ENCODE assay signal across 16 cellular contexts in the genomic region with DNA sequence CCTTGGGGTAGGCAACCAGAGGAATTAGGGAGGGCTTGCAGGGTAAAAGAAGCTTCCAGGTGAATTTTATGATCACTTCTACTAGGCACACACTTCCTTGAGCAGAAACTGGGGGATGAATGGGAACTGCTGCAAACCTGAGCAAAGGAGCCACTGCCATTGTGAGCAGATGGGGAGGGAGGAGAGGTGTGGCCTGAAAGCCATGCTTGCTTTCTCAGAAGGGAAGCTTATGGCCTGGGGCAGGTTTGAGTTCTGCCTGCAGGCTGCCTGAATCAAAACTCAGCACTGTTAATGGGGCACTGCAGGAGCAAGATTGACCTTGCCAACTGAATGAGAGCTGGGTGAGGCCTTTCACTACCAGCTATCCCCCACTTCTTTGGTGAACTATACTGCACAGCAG.
DNase-seq lines count a peak whose midpoint lies in the region; ATAC-seq and TF ChIP-seq lines count a peak whose summit lies in the region.
"Had no signal": no experiment of that assay in that cellular context is flagged by ENCODE, and none has a peak within 500 bp of the region (broad histone marks: within the 10 kb centered on the region; RNA-seq: fewer than 3 reads in every experiment).

No MANE protein-coding gene starts in this region.

- ATAC-seq in activated T-helper 17 cell treated with anti-CD3 and anti-CD28 coated beads, Interleukin-2, amount 50 U/mL, for 72 hours (replicated peaks): no peak

- H3K79me2 ChIP-seq in PC-9 (ENCODE audit: low read depth) (no peaks in the 10 kb centered on the region), mesendoderm (ENCODE audit: control insufficient read depth, insufficient read depth, low read length) (no peaks in the 10 kb centered on the region)

- H3K9me3 Mint-ChIP-seq in activated T-helper 17 cell treated with anti-CD3 and anti-CD28 coated beads, Interleukin-2, amount 50 U/mL, for 72 hours: peaks cover 3% of the 10 kb centered on the region

- H3K36me3 Mint-ChIP-seq in activated T-helper 17 cell treated with anti-CD3 and anti-CD28 coated beads, Interleukin-2, amount 50 U/mL, for 72 hours (ENCODE audit: low read depth): no peaks in the 10 kb centered on the region

- H3K27ac ChIP-seq in BLaER1 treated with 17β-estradiol and CSF1 and Interleukin-3, amounts not matched to agents 10 nM and 100 nM: no peak overlapping the region
- no peak overlapping the region for H3K27ac ChIP-seq in PC-9
- no peak overlapping the region for H3K27ac ChIP-seq in mesendoderm (ENCODE audit: low read depth, low read length)
- H3K27ac ChIP-seq: C4-2B had no signal

- peak overlapping the region in 8 of 11 experiments; percentile 30 to 71 (median 52); a peak in 15 of 22 replicates for H3K4me2 ChIP-seq in BLaER1 treated with 17β-estradiol and CSF1 and Interleukin-3, amounts not matched to agents 10 nM and 100 nM
- H3K4me2 ChIP-seq in PC-9 (peak overlapping the region; percentile 26; the same call in 1 of the 2 replicates), mesendoderm (ENCODE audit: low read length) (no peak overlapping the region)

- H3K9ac ChIP-seq in BLaER1 treated with 17β-estradiol and CSF1 and Interleukin-3, amounts not matched to agents 10 nM and 100 nM: no peak overlapping the region
- no peak overlapping the region for H3K9ac ChIP-seq in mesendoderm (ENCODE audit: low read length)

- H4K20me1 ChIP-seq in BLaER1 treated with 17β-estradiol and CSF1 and Interleukin-3, amounts not matched to agents 10 nM and 100 nM: no peaks in the 10 kb centered on the region
- H4K20me1 ChIP-seq in PC-9 (ENCODE audit: insufficient read depth): no peaks in the 10 kb centered on the region

- H3K4ac ChIP-seq in mesendoderm (ENCODE audit: low read depth, low read length): no peak overlapping the region

- DNase-seq in H4 (ENCODE audit: low spot score) (peak; percentile 8), PC-9 (peak in 1 of 2 experiments; percentile 38), mesendoderm (peak; percentile 4), NCI-H1092 treated with DMSO at 0.1 percent for 48 hours (lab: John Stamatoyannopoulos, UW) (no peak), mucosa of gallbladder (ENCODE audit: low spot score) (no peak), occipital lobe (lab: John Stamatoyannopoulos, UW) (no peak)
- DNase-seq: GDM1, HCEC 1CT, MV-4-11, NCI-H1417 treated with DMSO at 0.1 percent for 48 hours, NCI-H187 treated with DMSO at 0.1 percent for 48 hours, NCI-H748 treated with DMSO at 0.1 percent for 48 hours, Right ventricle myocardium superior had no signal

- H3K23ac ChIP-seq in mesendoderm (ENCODE audit: low read length): no peak overlapping the region

- no peaks in the 10 kb centered on the region for H3K4me1 Mint-ChIP-seq in activated T-helper 17 cell treated with anti-CD3 and anti-CD28 coated beads, Interleukin-2, amount 50 U/mL, for 72 hours

- no TSS peak for BruUV-seq in PC-9 (replicated peaks; lab: Mats Ljungman, UMichigan)

- CTCF ChIA-PET in PC-9 (lab: Charles Lee): no interaction called here

- no peak overlapping the region for H4K5ac ChIP-seq in mesendoderm (ENCODE audit: low read length)

- H3K27me3 Mint-ChIP-seq in activated T-helper 17 cell treated with anti-CD3 and anti-CD28 coated beads, Interleukin-2, amount 50 U/mL, for 72 hours: no peaks in the 10 kb centered on the region

- no peak overlapping the region for H3K56ac ChIP-seq in mesendoderm (ENCODE audit: low read length)

- H3K4me1 ChIP-seq in BLaER1 treated with 17β-estradiol and CSF1 and Interleukin-3, amounts not matched to agents 10 nM and 100 nM: peaks cover 0 to 16% (median 11%) of the 10 kb centered on the region in 10 experiments; a peak in 13 of 20 replicates
- H3K4me1 ChIP-seq in PC-9 (replicated peaks; ENCODE audit: insufficient read depth): peaks cover 15% of the 10 kb centered on the region; the same call in 1 of the 2 replicates
- H3K4me1 ChIP-seq in mesendoderm (ENCODE audit: control insufficient read depth, low read depth, low read length): no peaks in the 10 kb centered on the region

- H3K4me3 Mint-ChIP-seq in activated T-helper 17 cell treated with anti-CD3 and anti-CD28 coated beads, Interleukin-2, amount 50 U/mL, for 72 hours: no peak overlapping the region

- H2BK120ac ChIP-seq in mesendoderm (ENCODE audit: low read depth, low read length): no peak overlapping the region

- no peaks in the 10 kb centered on the region for H3K27me3 ChIP-seq in BLaER1 treated with 17β-estradiol and CSF1 and Interleukin-3, amounts not matched to agents 10 nM and 100 nM
- H3K27me3 ChIP-seq in PC-9 (ENCODE audit: insufficient read depth, low read depth): no peaks in the 10 kb centered on the region
- H3K27me3 ChIP-seq in mesendoderm (ENCODE audit: insufficient read depth, low read length, poor library complexity): no peaks in the 10 kb centered on the region

- no peak overlapping the region for H3K18ac ChIP-seq in mesendoderm (ENCODE audit: low read length)

- TF ChIP-seq CTCF in PC-9 (conservative IDR thresholded peaks at IDR 0.05): no peak

- POLR2A ChIA-PET in PC-9 (lab: Charles Lee; ENCODE audit: unreplicated experiment): no interaction called here

- H2AK5ac ChIP-seq in mesendoderm (ENCODE audit: low read length): no peak overlapping the region

- H3K9me2 ChIP-seq in PC-9 (ENCODE audit: insufficient read depth): no peaks in the 10 kb centered on the region; the same call in 1 of the 2 replicates

- H3F3A ChIP-seq in PC-9 (ENCODE audit: insufficient read depth, low read depth): no peaks in the 10 kb centered on the region

- no peak overlapping the region for H2BK5ac ChIP-seq in mesendoderm (ENCODE audit: low read length)

- no peaks in the 10 kb centered on the region for H3K79me1 ChIP-seq in mesendoderm (ENCODE audit: low read length)

- no peak overlapping the region for H3K4me3 ChIP-seq in BLaER1 treated with 17β-estradiol and CSF1 and Interleukin-3, amounts not matched to agents 10 nM and 100 nM
- no peak overlapping the region for H3K4me3 ChIP-seq in PC-9
- H3K4me3 ChIP-seq in mesendoderm (ENCODE audit: low read length): no peak overlapping the region

- 0 out of 2 replicates have a peak overlapping the region, but pooled peaks have one; percentile 5 for H2AFZ ChIP-seq in PC-9

- H2BK15ac ChIP-seq in mesendoderm (replicated peaks; ENCODE audit: low read depth): no peak overlapping the region

- H3K27ac Mint-ChIP-seq in activated T-helper 17 cell treated with anti-CD3 and anti-CD28 coated beads, Interleukin-2, amount 50 U/mL, for 72 hours: no peak overlapping the region

- intact Hi-C loops in PC-9 (cut with micrococcal nuclease; ENCODE audit: unreplicated experiment): no loop called here

- no peaks in the 10 kb centered on the region for H3K36me3 ChIP-seq in BLaER1 treated with 17β-estradiol and CSF1 and Interleukin-3, amounts not matched to agents 10 nM and 100 nM
- no peaks in the 10 kb centered on the region for H3K36me3 ChIP-seq in PC-9 (ENCODE audit: low read depth)
- no peaks in the 10 kb centered on the region for H3K36me3 ChIP-seq in mesendoderm (ENCODE audit: control insufficient read depth, insufficient read depth, low read length)

- no peak overlapping the region for H4K8ac ChIP-seq in mesendoderm (ENCODE audit: low read depth, low read length)

- peaks cover 0 to 21% (median 10%) of the 10 kb centered on the region in 11 experiments; a peak in 13 of 22 replicates for H3K9me3 ChIP-seq in BLaER1 treated with 17β-estradiol and CSF1 and Interleukin-3, amounts not matched to agents 10 nM and 100 nM (replicated peaks in 1 of 11)
- H3K9me3 ChIP-seq in PC-9 (ENCODE audit: insufficient read depth, low read depth): no peaks in the 10 kb centered on the region

Comparison
In these comparisons a context has a peak if more than half of its experiments do, and no peak if none do; other contexts are left out.
1. DNase-seq: peak in H4 (single experiment) and mesendoderm (single experiment); none in NCI-H1092 treated with DMSO at 0.1 percent for 48 hours (single experiment), mucosa of gallbladder (single experiment) and occipital lobe (single experiment).